Comparison of ENCODE assay signal across 21 cellular contexts in genomic region chr10:16049775-16050174, GRCh38.
DNase-seq lines count a peak whose midpoint lies in the region; ATAC-seq, FAIRE-seq and TF ChIP-seq lines count a peak whose summit lies in the region.
"Had no signal": no experiment of that assay in that cellular context is flagged by ENCODE, and none has a peak within 500 bp of the region (broad histone marks: within the 10 kb centered on the region; RNA-seq: fewer than 3 reads in every experiment).

No MANE protein-coding gene starts in this region.

- no peaks in the 10 kb centered on the region for H4K20me1 ChIP-seq in K562 (replicated peaks; ENCODE audit: control insufficient read depth, insufficient read depth, low read length)

- peaks cover 7% of the 10 kb centered on the region for H3K4me1 Mint-ChIP-seq in MCF 10A (ENCODE audit: insufficient read depth, unreplicated experiment)

- no peak overlapping the region for H3K9ac ChIP-seq in K562 (ENCODE audit: insufficient read depth in 1 of 2, low read depth in 2 of 2, low read length in 2 of 2)

- in situ Hi-C loops in K562 (cut with MboI): no loop called here

- no peak overlapping the region for H3K4me3 Mint-ChIP-seq in MCF 10A (ENCODE audit: unreplicated experiment)
- H3K4me3 Mint-ChIP-seq: CD4-positive, alpha-beta T cell had no signal

- POLR2A ChIA-PET in MCF 10A (lab: Yijun Ruan, JAX) (no interaction called here), K562 (lab: Yijun Ruan, JAX) (interaction anchor here (0.6 kb wide), 1 partner anchor 69 kb away, joined by 3 read pairs; no protein-coding TSS in a partner anchor)

- H3K27ac Mint-ChIP-seq in MCF 10A (ENCODE audit: low read depth, unreplicated experiment): no peak overlapping the region
- H3K27ac Mint-ChIP-seq: CD4-positive, alpha-beta T cell had no signal

- no peak for TF ChIP-seq POLR2A in breast epithelium (IDR thresholded peaks at IDR 0.05)
- TF ChIP-seq POLR2A in K562 (conservative IDR thresholded peaks at IDR 0.05): no peak

- no peak for FAIRE-seq in K562 (lab: Jason Lieb, UNC)
- FAIRE-seq: A549, HTR-8/SVneo had no signal

- H3K79me2 ChIP-seq in K562 (ENCODE audit: control insufficient read depth, insufficient read depth, low read length): no peaks in the 10 kb centered on the region

- H3K9me3 ChIP-seq in breast epithelium: no peaks in the 10 kb centered on the region
- H3K9me3 ChIP-seq in K562 (replicated peaks; ENCODE audit: control insufficient read depth, insufficient read depth, low read depth, low read length): no peaks in the 10 kb centered on the region
- no peaks in the 10 kb centered on the region for H3K9me3 ChIP-seq in upper lobe of right lung
- H3K9me3 ChIP-seq: A549 had no signal

- no peaks in the 10 kb centered on the region for H3K36me3 Mint-ChIP-seq in MCF 10A (ENCODE audit: insufficient read depth, unreplicated experiment)

- BruUV-seq in MCF 10A (replicated peaks; lab: Mats Ljungman, UMichigan) (no TSS peak), K562 (replicated peaks; lab: Mats Ljungman, UMichigan) (no TSS peak)

- 2% methylated on average over 7 of the region's 7 CpGs for WGBS in K562 (ENCODE audit: insufficient coverage, low coverage, missing lambda C conversion rate)

- H3K4me2 ChIP-seq in K562 (ENCODE audit: insufficient read depth, low read length): no peak overlapping the region
- H3K4me2 ChIP-seq: A549 had no signal

- H3K27me3 ChIP-seq in breast epithelium: no peaks in the 10 kb centered on the region
- H3K27me3 ChIP-seq in K562 (ENCODE audit: control insufficient read depth in 2 of 2, insufficient read depth in 2 of 2, low read length in 2 of 2): no peaks in the 10 kb centered on the region
- H3K27me3 ChIP-seq in upper lobe of right lung: no peaks in the 10 kb centered on the region

- H3K27me3 Mint-ChIP-seq in MCF 10A (ENCODE audit: insufficient read depth, unreplicated experiment): peaks cover 44% of the 10 kb centered on the region
- H3K27me3 Mint-ChIP-seq: CD4-positive, alpha-beta T cell had no signal

- H3K36me3 ChIP-seq in breast epithelium (no peaks in the 10 kb centered on the region), K562 (ENCODE audit: control insufficient read depth, insufficient read depth, low read length) (no peaks in the 10 kb centered on the region), upper lobe of right lung (no peaks in the 10 kb centered on the region)

- no peaks in the 10 kb centered on the region for H3K9me1 ChIP-seq in K562 (ENCODE audit: control insufficient read depth, insufficient read depth, low read length)

- no peak for ATAC-seq in K562
- ATAC-seq in upper lobe of right lung: no peak
- ATAC-seq: A549, HCT116 had no signal

- intact Hi-C loops in MCF 10A (cut with micrococcal nuclease) (loop anchor here (5.0 kb wide), 1 partner anchor 498 kb away; no protein-coding TSS in a partner anchor), breast epithelium (cut with DNase I; ENCODE audit: low total_unique reads) (no loop called here), K562 (cut with micrococcal nuclease) (no loop called here), posterior cingulate gyrus (cut with DNase I) (no loop called here), upper lobe of right lung (cut with DNase I) (no loop called here)

- H3K4me1 ChIP-seq in breast epithelium (no peaks in the 10 kb centered on the region), K562 (replicated peaks in 1 of 2; ENCODE audit: control insufficient read depth in 2 of 2, insufficient read depth in 2 of 2, low read length in 2 of 2) (no peaks in the 10 kb centered on the region), upper lobe of right lung (no peaks in the 10 kb centered on the region)
- H3K4me1 ChIP-seq: A549 had no signal

- H2AFZ ChIP-seq in K562 (ENCODE audit: low read depth, low read length): no peak overlapping the region

- DNase-seq in MCF 10A (ENCODE audit: unreplicated experiment): peak; percentile 42
- no peak for DNase-seq in breast epithelium (ENCODE audit: low spot score in 2 of 2)
- DNase-seq in K562 (ENCODE audit: extremely low read depth in 1 of 4, low spot score in 3 of 4): peak in 2 of 4 experiments; percentile 4 to 12
- peak in 7 of 10 donors; percentile 5 to 88 (median 29) for DNase-seq in posterior cingulate gyrus
- no peak for DNase-seq in NK-92 (lab: John Stamatoyannopoulos, UW; ENCODE audit: unreplicated experiment)
- DNase-seq in effector CD4-positive, alpha-beta T cell: no peak
- no peak for DNase-seq in upper lobe of right lung
- DNase-seq: AML-193; CD4-positive, alpha-beta T cell; DMS153; DMS79; GF-D8; GOT3; H7; IMR-90 had no signal

- TF ChIP-seq RAD21 in K562 (CRISPR knock-in tag; conservative IDR thresholded peaks at IDR 0.05 in 1 of 2, IDR thresholded peaks at IDR 0.05 in 1 of 2): no peak

- TF ChIP-seq CTCF in MCF 10A (IDR thresholded peaks at IDR 0.05; ENCODE audit: unreplicated experiment): no peak
- TF ChIP-seq CTCF in breast epithelium (IDR thresholded peaks at IDR 0.05): no peak
- TF ChIP-seq CTCF in K562 (IDR thresholded peaks at IDR 0.05 in 2 of 3, conservative IDR thresholded peaks at IDR 0.05 in 1 of 3; ENCODE audit: insufficient read depth in 2 of 3, low read depth in 1 of 3, low read length in 3 of 3): no peak
- TF ChIP-seq CTCF in upper lobe of right lung (IDR thresholded peaks at IDR 0.05): no peak

- CTCF ChIA-PET in MCF 10A (lab: Yijun Ruan, JAX): interaction anchor here (0.6 to 0.7 kb wide), 2 partner anchors 60 to 671 kb away, joined by 4 read pairs; no protein-coding TSS in a partner anchor
- CTCF ChIA-PET in K562 (lab: Yijun Ruan, JAX; ENCODE audit: low intra/inter-chr PET ratio): no interaction called here

- TF ChIP-seq EP300 in K562 (IDR thresholded peaks at IDR 0.05; ENCODE audit: low read length): no peak

- H3K27ac ChIP-seq in breast epithelium (no peak overlapping the region), K562 (ENCODE audit: extremely low read depth, low read depth, low read length) (no peak overlapping the region), upper lobe of right lung (no peak overlapping the region)
- H3K27ac ChIP-seq: 22Rv1, A549, C4-2B, HL-60 had no signal

- no peaks in the 10 kb centered on the region for H3K9me3 Mint-ChIP-seq in MCF 10A (ENCODE audit: unreplicated experiment)
- H3K9me3 Mint-ChIP-seq: CD4-positive, alpha-beta T cell had no signal

- H3K4me3 ChIP-seq in breast epithelium (no peak overlapping the region), K562 (no peak overlapping the region), upper lobe of right lung (no peak overlapping the region)
- H3K4me3 ChIP-seq: A549 had no signal

TF ChIP-seq in K562, 482 proteins besides CTCF, POLR2A, EP300 and RAD21:
- TF ChIP-seq NFXL1 (CRISPR knock-in tag; IDR thresholded peaks at IDR 0.05) (no peak), ZNF24 (IDR thresholded peaks at IDR 0.05) (no peak), ILK (tag; IDR thresholded peaks at IDR 0.05; ENCODE audit: borderline replicate concordance, low read depth) (no peak), EGR1 (conservative IDR thresholded peaks at IDR 0.05) (peak; percentile 57), ARID2 (IDR thresholded peaks at IDR 0.05) (no peak)
- TF ChIP-seq, protein P1, sequence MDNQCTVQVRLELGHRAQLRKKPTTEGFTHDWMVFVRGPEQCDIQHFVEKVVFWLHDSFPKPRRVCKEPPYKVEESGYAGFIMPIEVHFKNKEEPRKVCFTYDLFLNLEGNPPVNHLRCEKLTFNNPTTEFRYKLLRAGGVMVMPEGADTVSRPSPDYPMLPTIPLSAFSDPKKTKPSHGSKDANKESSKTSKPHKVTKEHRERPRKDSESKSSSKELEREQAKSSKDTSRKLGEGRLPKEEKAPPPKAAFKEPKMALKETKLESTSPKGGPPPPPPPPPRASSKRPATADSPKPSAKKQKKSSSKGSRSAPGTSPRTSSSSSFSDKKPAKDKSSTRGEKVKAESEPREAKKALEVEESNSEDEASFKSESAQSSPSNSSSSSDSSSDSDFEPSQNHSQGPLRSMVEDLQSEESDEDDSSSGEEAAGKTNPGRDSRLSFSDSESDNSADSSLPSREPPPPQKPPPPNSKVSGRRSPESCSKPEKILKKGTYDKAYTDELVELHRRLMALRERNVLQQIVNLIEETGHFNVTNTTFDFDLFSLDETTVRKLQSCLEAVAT (IDR thresholded peaks at IDR 0.05): no peak
- TF ChIP-seq, protein P2, sequence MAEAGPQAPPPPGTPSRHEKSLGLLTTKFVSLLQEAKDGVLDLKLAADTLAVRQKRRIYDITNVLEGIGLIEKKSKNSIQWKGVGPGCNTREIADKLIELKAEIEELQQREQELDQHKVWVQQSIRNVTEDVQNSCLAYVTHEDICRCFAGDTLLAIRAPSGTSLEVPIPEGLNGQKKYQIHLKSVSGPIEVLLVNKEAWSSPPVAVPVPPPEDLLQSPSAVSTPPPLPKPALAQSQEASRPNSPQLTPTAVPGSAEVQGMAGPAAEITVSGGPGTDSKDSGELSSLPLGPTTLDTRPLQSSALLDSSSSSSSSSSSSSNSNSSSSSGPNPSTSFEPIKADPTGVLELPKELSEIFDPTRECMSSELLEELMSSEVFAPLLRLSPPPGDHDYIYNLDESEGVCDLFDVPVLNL (CRISPR knock-in tag; IDR thresholded peaks at IDR 0.05; ENCODE audit: low read depth): no peak

Comparison
In these comparisons a context has a peak if more than half of its experiments do, and no peak if none do; other contexts are left out.
1. DNase-seq: peak in MCF 10A (single experiment) and posterior cingulate gyrus (7 of 10); none in breast epithelium (0 of 2), NK-92 (single experiment), effector CD4-positive, alpha-beta T cell (single experiment) and upper lobe of right lung (single experiment).